Comparison of ENCODE assay signal across 11 cellular contexts in the genomic region with DNA sequence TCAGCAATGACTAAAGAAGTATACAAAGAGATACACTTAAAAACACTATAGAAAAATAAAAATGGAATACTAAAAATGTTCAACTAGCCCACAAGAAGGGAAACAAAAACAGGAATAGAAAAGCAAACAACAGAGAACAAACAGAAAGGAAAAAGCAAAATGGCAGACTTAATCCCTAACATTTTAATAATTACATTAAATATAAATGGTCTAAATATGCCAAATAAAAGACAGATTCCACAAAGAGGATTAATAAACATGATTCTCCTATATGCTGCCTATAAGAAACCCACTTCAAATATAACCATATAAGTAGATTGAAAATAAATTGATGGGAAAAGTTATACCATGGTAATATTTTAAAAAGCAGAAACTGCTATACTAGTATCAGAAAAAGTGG.
"Had no signal": no experiment of that assay in that cellular context is flagged by ENCODE, and none has a peak within 500 bp of the region (broad histone marks: within the 10 kb centered on the region; RNA-seq: fewer than 3 reads in every experiment).

No MANE protein-coding gene starts in this region.

- H3K9ac ChIP-seq: GM23248 had no signal

- H2AFZ ChIP-seq: GM23248, GM23338 had no signal

- H3K27ac ChIP-seq: GM23248 had no signal

- H3K4me1 ChIP-seq: HAP-1 had no signal

- H3K4me3 ChIP-seq: GM23248, GM23338, HAP-1 had no signal

- ATAC-seq: GM23338, HCT116 had no signal

- FAIRE-seq: H1, H54 had no signal

- H3K4me2 ChIP-seq: GM23338 had no signal

- H3K36me3 ChIP-seq: HAP-1 had no signal

- DNase-seq: GM23248, GOT3, H7, H9, HCEC 1CT, HFFc6 had no signal

- H3K9me3 ChIP-seq: HAP-1 had no signal
